In the genomic region with DNA sequence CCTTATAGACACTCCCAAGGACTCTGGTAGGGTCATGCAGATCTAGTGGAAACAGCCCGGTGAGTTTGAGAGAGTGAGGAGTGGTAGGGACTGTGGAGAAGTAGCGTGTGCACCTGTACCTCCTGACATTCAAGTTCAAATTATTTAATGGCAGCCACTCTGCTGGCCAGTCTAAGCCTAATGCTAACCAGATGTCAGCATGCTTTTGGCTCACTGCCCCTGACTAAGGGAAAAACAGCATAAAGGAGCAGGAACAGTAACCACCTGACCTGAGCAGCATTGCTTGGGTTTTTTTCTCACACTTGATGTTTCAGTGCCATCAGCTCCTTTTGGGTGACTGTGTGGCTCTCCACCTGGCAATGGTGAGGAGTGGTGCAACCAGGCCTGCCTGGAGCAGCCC, we compare ENCODE assay signal across 1 cellular context.
TF ChIP-seq lines count a peak whose summit lies in the region.

No MANE protein-coding gene starts in this region.

TF ChIP-seq in WTC11, 78 proteins besides CTCF, POLR2A, EP300 and RAD21 (continued from another document):
- TF ChIP-seq NFYB (CRISPR knock-in tag; conservative IDR thresholded peaks at IDR 0.05; ENCODE audit: low read depth) (no peak), SOX15 (CRISPR knock-in tag; IDR thresholded peaks at IDR 0.05) (no peak), JUN (CRISPR knock-in tag; IDR thresholded peaks at IDR 0.05) (no peak), ZNF396 (CRISPR knock-in tag; IDR thresholded peaks at IDR 0.05; ENCODE audit: borderline replicate concordance) (no peak), ZNF219 (CRISPR knock-in tag; IDR thresholded peaks at IDR 0.05; ENCODE audit: borderline replicate concordance) (no peak), TEAD1 (CRISPR knock-in tag; IDR thresholded peaks at IDR 0.05) (no peak), SMAD3 (CRISPR knock-in tag; IDR thresholded peaks at IDR 0.05; ENCODE audit: borderline replicate concordance) (no peak), MXD4 (CRISPR knock-in tag; IDR thresholded peaks at IDR 0.05; ENCODE audit: borderline replicate concordance) (no peak), FOXP1 (CRISPR knock-in tag; IDR thresholded peaks at IDR 0.05; ENCODE audit: borderline replicate concordance) (no peak), GABPB1 (CRISPR knock-in tag; IDR thresholded peaks at IDR 0.05) (no peak)
- TF ChIP-seq, protein P1, sequence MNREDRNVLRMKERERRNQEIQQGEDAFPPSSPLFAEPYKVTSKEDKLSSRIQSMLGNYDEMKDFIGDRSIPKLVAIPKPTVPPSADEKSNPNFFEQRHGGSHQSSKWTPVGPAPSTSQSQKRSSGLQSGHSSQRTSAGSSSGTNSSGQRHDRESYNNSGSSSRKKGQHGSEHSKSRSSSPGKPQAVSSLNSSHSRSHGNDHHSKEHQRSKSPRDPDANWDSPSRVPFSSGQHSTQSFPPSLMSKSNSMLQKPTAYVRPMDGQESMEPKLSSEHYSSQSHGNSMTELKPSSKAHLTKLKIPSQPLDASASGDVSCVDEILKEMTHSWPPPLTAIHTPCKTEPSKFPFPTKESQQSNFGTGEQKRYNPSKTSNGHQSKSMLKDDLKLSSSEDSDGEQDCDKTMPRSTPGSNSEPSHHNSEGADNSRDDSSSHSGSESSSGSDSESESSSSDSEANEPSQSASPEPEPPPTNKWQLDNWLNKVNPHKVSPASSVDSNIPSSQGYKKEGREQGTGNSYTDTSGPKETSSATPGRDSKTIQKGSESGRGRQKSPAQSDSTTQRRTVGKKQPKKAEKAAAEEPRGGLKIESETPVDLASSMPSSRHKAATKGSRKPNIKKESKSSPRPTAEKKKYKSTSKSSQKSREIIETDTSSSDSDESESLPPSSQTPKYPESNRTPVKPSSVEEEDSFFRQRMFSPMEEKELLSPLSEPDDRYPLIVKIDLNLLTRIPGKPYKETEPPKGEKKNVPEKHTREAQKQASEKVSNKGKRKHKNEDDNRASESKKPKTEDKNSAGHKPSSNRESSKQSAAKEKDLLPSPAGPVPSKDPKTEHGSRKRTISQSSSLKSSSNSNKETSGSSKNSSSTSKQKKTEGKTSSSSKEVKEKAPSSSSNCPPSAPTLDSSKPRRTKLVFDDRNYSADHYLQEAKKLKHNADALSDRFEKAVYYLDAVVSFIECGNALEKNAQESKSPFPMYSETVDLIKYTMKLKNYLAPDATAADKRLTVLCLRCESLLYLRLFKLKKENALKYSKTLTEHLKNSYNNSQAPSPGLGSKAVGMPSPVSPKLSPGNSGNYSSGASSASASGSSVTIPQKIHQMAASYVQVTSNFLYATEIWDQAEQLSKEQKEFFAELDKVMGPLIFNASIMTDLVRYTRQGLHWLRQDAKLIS (CRISPR knock-in tag; IDR thresholded peaks at IDR 0.05; ENCODE audit: borderline replicate concordance) = no peak
- TF ChIP-seq, protein P2, sequence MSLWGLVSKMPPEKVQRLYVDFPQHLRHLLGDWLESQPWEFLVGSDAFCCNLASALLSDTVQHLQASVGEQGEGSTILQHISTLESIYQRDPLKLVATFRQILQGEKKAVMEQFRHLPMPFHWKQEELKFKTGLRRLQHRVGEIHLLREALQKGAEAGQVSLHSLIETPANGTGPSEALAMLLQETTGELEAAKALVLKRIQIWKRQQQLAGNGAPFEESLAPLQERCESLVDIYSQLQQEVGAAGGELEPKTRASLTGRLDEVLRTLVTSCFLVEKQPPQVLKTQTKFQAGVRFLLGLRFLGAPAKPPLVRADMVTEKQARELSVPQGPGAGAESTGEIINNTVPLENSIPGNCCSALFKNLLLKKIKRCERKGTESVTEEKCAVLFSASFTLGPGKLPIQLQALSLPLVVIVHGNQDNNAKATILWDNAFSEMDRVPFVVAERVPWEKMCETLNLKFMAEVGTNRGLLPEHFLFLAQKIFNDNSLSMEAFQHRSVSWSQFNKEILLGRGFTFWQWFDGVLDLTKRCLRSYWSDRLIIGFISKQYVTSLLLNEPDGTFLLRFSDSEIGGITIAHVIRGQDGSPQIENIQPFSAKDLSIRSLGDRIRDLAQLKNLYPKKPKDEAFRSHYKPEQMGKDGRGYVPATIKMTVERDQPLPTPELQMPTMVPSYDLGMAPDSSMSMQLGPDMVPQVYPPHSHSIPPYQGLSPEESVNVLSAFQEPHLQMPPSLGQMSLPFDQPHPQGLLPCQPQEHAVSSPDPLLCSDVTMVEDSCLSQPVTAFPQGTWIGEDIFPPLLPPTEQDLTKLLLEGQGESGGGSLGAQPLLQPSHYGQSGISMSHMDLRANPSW (CRISPR knock-in tag; conservative IDR thresholded peaks at IDR 0.05; ENCODE audit: low read depth) = no peak
- TF ChIP-seq, protein P3, sequence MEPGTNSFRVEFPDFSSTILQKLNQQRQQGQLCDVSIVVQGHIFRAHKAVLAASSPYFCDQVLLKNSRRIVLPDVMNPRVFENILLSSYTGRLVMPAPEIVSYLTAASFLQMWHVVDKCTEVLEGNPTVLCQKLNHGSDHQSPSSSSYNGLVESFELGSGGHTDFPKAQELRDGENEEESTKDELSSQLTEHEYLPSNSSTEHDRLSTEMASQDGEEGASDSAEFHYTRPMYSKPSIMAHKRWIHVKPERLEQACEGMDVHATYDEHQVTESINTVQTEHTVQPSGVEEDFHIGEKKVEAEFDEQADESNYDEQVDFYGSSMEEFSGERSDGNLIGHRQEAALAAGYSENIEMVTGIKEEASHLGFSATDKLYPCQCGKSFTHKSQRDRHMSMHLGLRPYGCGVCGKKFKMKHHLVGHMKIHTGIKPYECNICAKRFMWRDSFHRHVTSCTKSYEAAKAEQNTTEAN (CRISPR knock-in tag; IDR thresholded peaks at IDR 0.05) = no peak
- TF ChIP-seq, protein P4, sequence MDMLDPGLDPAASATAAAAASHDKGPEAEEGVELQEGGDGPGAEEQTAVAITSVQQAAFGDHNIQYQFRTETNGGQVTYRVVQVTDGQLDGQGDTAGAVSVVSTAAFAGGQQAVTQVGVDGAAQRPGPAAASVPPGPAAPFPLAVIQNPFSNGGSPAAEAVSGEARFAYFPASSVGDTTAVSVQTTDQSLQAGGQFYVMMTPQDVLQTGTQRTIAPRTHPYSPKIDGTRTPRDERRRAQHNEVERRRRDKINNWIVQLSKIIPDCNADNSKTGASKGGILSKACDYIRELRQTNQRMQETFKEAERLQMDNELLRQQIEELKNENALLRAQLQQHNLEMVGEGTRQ (CRISPR knock-in tag; IDR thresholded peaks at IDR 0.05) = no peak
TF ChIP-seq in WTC11: peak in this region for 0.
